Comparison of ENCODE assay signal across 7 cellular contexts in the genomic region with DNA sequence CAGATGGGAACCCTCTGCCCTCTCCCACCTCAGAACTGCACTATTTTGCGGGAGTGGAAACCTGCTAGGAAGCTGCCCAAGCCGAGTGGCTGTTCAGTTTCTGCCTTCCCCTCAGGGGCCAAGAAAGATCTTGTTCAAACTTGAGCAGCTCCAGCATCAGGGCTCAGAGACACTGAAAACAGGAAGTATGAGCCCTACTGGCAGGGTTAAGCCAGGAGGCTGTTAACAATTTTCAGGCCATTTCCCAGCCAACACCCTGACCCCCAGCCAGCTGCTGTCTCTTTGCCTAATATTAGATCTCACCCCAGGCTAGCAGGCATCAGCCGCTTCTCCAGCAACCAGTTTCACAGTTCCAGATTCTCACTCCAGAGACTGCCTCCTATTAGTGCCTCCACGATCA. TPM values are rescaled to one million over a fixed set of nuclear protein-coding genes. Genes with fewer than 3 reads are reported as not detected.
A peak's percentile ranks its signal among the peaks of the same experiment; 100 is the strongest.
DNase-seq lines count a peak whose midpoint lies in the region; ATAC-seq and TF ChIP-seq lines count a peak whose summit lies in the region.

No MANE protein-coding gene starts in this region.

- no peak overlapping the region for H3K4me3 ChIP-seq in right cardiac atrium (ENCODE audit: low read length)
- no peak overlapping the region for H3K4me3 ChIP-seq in tibial nerve

- peak; percentile 13 for DNase-seq in HCEC 1CT
- DNase-seq in SKM-1 (lab: John Stamatoyannopoulos, UW; ENCODE audit: unreplicated experiment): peak; percentile 72
- DNase-seq in right cardiac atrium: peak; percentile 47 to 76 (median 70)
- DNase-seq in tibial nerve (ENCODE audit: low spot score in 2 of 2): peak in 1 of 2 donors; percentile 54
- no peak for DNase-seq in cerebellum (ENCODE audit: low spot score)
- no peak for DNase-seq in NCI-H82 treated with DMSO at 0.1 percent for 48 hours (lab: John Stamatoyannopoulos, UW; ENCODE audit: unreplicated experiment)
- DNase-seq in activated naive CD4-positive, alpha-beta T cell treated with anti-CD3 and anti-CD28 coated beads, Interleukin-2, amount 50 U/mL, for 16 hours: no peak

- TF ChIP-seq CTCF in tibial nerve (IDR thresholded peaks at IDR 0.05): no peak

- TF ChIP-seq POLR2A in tibial nerve (IDR thresholded peaks at IDR 0.05): no peak

- peak in 1 of 2 donors; percentile 35 for TF ChIP-seq EP300 in tibial nerve (IDR thresholded peaks at IDR 0.05)

- H3K27me3 ChIP-seq in right cardiac atrium (ENCODE audit: control insufficient read depth, insufficient read depth): no peaks in the 10 kb centered on the region
- no peaks in the 10 kb centered on the region for H3K27me3 ChIP-seq in tibial nerve

- WGBS in right cardiac atrium: 33% methylated on average over 4 of the region's 4 CpGs
- WGBS in tibial nerve, 2 donors: 18 to 23% methylated on average over 4 of the region's 4 CpGs

- H3K36me3 ChIP-seq in tibial nerve: no peaks in the 10 kb centered on the region

- H3K9me3 ChIP-seq in right cardiac atrium (ENCODE audit: control insufficient read depth, low read length) (no peaks in the 10 kb centered on the region), tibial nerve (no peaks in the 10 kb centered on the region)

- intact Hi-C loops in right cardiac atrium (cut with DNase I): no loop called here

- peak; percentile 77 to 81 for ATAC-seq in right cardiac atrium

- H3K4me1 ChIP-seq in right cardiac atrium (ENCODE audit: control insufficient read depth, insufficient read depth, low read length) (peaks cover 2% of the 10 kb centered on the region), tibial nerve (peaks cover 0 to 24% (median 7%) of the 10 kb centered on the region in 4 donors)

- H3K27ac ChIP-seq in right cardiac atrium (ENCODE audit: low read length) (peak overlapping the region; percentile 75), tibial nerve (peak overlapping the region in 3 of 4 donors; percentile 51 to 78 (median 74))

RNA-seq across cellular contexts. Expression of gene PLAU, which starts 9.2 kb away (rescaled TPM):
- 1 to 10 TPM; 4.8 to 7.1 (median 5.6) TPM for total RNA-seq in right cardiac atrium
- polyA plus RNA-seq in right cardiac atrium: 7.0 TPM
- 1 to 10 TPM; 2.5 to 7.8 (median 3.5) TPM for total RNA-seq in tibial nerve
- total RNA-seq in cerebellum: 1.00 TPM

RNA-seq across cellular contexts. Expression of gene CAMK2G, which starts 45.7 kb away (rescaled TPM):
- total RNA-seq in right cardiac atrium: 10 to 100 TPM; 10.0 to 18.2 (median 13.7) TPM
- 7.3 TPM for polyA plus RNA-seq in right cardiac atrium
- 10 to 100 TPM; 26.4 to 43.5 (median 35.1) TPM for total RNA-seq in tibial nerve
- 35.9 TPM for total RNA-seq in cerebellum

Comparison
In these comparisons a context has a peak if more than half of its experiments do, and no peak if none do; other contexts are left out.
1. DNase-seq: peak in HCEC 1CT (single experiment), SKM-1 (single experiment) and right cardiac atrium (3 of 3); none in cerebellum (single experiment), NCI-H82 treated with DMSO at 0.1 percent for 48 hours (single experiment) and activated naive CD4-positive, alpha-beta T cell treated with anti-CD3 and anti-CD28 coated beads, Interleukin-2, amount 50 U/mL, for 16 hours (single experiment).